In genomic region chr2:107576991-107577390, GRCh38 we compare ENCODE assay signal across 1 cellular context.
TF ChIP-seq lines count a peak whose summit lies in the region.

No MANE protein-coding gene starts in this region.

TF ChIP-seq in GM23338, 12 proteins besides CTCF, POLR2A, EP300 and RAD21 (continued from another document):
- TF ChIP-seq, protein P1, sequence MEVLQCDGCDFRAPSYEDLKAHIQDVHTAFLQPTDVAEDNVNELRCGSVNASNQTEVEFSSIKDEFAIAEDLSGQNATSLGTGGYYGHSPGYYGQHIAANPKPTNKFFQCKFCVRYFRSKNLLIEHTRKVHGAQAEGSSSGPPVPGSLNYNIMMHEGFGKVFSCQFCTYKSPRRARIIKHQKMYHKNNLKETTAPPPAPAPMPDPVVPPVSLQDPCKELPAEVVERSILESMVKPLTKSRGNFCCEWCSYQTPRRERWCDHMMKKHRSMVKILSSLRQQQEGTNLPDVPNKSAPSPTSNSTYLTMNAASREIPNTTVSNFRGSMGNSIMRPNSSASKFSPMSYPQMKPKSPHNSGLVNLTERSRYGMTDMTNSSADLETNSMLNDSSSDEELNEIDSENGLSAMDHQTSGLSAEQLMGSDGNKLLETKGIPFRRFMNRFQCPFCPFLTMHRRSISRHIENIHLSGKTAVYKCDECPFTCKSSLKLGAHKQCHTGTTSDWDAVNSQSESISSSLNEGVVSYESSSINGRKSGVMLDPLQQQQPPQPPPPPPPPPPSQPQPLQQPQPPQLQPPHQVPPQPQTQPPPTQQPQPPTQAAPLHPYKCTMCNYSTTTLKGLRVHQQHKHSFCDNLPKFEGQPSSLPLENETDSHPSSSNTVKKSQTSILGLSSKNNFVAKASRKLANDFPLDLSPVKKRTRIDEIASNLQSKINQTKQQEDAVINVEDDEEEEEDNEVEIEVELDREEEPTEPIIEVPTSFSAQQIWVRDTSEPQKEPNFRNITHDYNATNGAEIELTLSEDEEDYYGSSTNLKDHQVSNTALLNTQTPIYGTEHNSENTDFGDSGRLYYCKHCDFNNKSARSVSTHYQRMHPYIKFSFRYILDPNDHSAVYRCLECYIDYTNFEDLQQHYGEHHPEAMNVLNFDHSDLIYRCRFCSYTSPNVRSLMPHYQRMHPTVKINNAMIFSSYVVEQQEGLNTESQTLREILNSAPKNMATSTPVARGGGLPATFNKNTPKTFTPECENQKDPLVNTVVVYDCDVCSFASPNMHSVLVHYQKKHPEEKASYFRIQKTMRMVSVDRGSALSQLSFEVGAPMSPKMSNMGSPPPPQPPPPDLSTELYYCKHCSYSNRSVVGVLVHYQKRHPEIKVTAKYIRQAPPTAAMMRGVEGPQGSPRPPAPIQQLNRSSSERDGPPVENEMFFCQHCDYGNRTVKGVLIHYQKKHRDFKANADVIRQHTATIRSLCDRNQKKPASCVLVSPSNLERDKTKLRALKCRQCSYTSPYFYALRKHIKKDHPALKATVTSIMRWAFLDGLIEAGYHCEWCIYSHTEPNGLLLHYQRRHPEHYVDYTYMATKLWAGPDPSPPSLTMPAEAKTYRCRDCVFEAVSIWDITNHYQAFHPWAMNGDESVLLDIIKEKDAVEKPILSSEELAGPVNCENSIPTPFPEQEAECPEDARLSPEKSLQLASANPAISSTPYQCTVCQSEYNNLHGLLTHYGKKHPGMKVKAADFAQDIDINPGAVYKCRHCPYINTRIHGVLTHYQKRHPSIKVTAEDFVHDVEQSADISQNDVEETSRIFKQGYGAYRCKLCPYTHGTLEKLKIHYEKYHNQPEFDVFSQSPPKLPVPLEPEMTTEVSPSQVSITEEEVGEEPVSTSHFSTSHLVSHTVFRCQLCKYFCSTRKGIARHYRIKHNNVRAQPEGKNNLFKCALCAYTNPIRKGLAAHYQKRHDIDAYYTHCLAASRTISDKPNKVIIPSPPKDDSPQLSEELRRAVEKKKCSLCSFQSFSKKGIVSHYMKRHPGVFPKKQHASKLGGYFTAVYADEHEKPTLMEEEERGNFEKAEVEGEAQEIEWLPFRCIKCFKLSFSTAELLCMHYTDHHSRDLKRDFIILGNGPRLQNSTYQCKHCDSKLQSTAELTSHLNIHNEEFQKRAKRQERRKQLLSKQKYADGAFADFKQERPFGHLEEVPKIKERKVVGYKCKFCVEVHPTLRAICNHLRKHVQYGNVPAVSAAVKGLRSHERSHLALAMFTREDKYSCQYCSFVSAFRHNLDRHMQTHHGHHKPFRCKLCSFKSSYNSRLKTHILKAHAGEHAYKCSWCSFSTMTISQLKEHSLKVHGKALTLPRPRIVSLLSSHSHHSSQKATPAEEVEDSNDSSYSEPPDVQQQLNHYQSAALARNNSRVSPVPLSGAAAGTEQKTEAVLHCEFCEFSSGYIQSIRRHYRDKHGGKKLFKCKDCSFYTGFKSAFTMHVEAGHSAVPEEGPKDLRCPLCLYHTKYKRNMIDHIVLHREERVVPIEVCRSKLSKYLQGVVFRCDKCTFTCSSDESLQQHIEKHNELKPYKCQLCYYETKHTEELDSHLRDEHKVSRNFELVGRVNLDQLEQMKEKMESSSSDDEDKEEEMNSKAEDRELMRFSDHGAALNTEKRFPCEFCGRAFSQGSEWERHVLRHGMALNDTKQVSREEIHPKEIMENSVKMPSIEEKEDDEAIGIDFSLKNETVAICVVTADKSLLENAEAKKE (CRISPR knock-in tag; IDR thresholded peaks at IDR 0.05): no peak
- no peak for TF ChIP-seq EZH2 (IDR thresholded peaks at IDR 0.05; ENCODE audit: low read depth, unreplicated experiment)
- TF ChIP-seq ETS1 (IDR thresholded peaks at IDR 0.05): no peak
- no peak for TF ChIP-seq REST (IDR thresholded peaks at IDR 0.05; ENCODE audit: unreplicated experiment)
- no peak for TF ChIP-seq ZNF114 (CRISPR knock-in tag; IDR thresholded peaks at IDR 0.05)
- no peak for TF ChIP-seq ZNF331 (CRISPR knock-in tag; IDR thresholded peaks at IDR 0.05; ENCODE audit: low read depth)
- TF ChIP-seq EZH2phosphoT487 (IDR thresholded peaks at IDR 0.05; ENCODE audit: unreplicated experiment): no peak
- TF ChIP-seq JUNB (IDR thresholded peaks at IDR 0.05; ENCODE audit: unreplicated experiment): no peak
- TF ChIP-seq NANOG (IDR thresholded peaks at IDR 0.05; ENCODE audit: borderline replicate concordance): no peak
TF ChIP-seq in GM23338: peak in this region for 0.
